ENCODE assay signal across 1 cellular context in genomic region chr9:72899734-72900477, GRCh38.
TF ChIP-seq lines count a peak whose summit lies in the region.

No MANE protein-coding gene starts in this region.

TF ChIP-seq in A549, 52 proteins besides CTCF, POLR2A, EP300 and RAD21 (continued from another document):
- 0 out of 2 replicates have a peak, but pooled peaks have one; percentile 30 for TF ChIP-seq ATOH8 (CRISPR knock-in tag; IDR thresholded peaks at IDR 0.05; ENCODE audit: low read depth)
- TF ChIP-seq POLR2AphosphoS2 (conservative IDR thresholded peaks at IDR 0.05; ENCODE audit: low read length): peak; percentile 96
- no peak for TF ChIP-seq E2F6 (IDR thresholded peaks at IDR 0.05; ENCODE audit: borderline replicate concordance, low read depth)
- TF ChIP-seq FOXS1 (CRISPR knock-in tag; IDR thresholded peaks at IDR 0.05): no peak
- no peak for TF ChIP-seq ELK1 (IDR thresholded peaks at IDR 0.05; ENCODE audit: low read depth, low read length)
- TF ChIP-seq EHF (CRISPR knock-in tag; IDR thresholded peaks at IDR 0.05): 0 out of 2 replicates have a peak, but pooled peaks have one; percentile 16
- TF ChIP-seq RARB (CRISPR knock-in tag; IDR thresholded peaks at IDR 0.05): peak; percentile 60; the same call in 1 of the 2 replicates
- TF ChIP-seq HDAC2 (IDR thresholded peaks at IDR 0.05): no peak
- TF ChIP-seq ZC3H11A (IDR thresholded peaks at IDR 0.05): no peak
- peak; percentile 54 for TF ChIP-seq FOSB (CRISPR knock-in tag; IDR thresholded peaks at IDR 0.05)
- TF ChIP-seq ZSCAN20 (CRISPR knock-in tag; IDR thresholded peaks at IDR 0.05): 0 out of 2 replicates have a peak, but pooled peaks have one; percentile 20
- TF ChIP-seq BCL3 (IDR thresholded peaks at IDR 0.05): peak; percentile 24; the same call in 1 of the 3 replicates
- TF ChIP-seq HMGXB4 (CRISPR knock-in tag; IDR thresholded peaks at IDR 0.05; ENCODE audit: borderline replicate concordance): peak; percentile 17; the same call in 1 of the 2 replicates
